Comparison of ENCODE assay signal across 17 cellular contexts in the genomic region with DNA sequence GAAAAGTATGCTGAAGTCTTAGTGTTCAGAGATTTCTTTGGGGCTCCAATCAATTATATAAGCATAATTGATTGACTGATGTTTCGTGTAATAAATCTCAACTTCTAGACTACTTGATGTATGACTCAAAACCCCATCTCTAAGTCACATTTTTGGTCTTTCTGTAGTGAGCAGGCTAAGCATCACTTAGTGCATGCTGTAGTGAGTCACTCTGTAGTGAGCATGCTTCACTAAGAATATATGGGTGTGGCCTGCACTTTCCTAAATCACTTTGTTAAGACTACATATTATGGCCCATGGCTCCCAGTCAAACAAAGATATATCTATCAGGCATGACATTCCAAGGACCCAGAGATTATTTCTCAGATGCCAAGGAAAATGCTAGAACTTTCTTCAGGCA.
DNase-seq lines count a peak whose midpoint lies in the region; ATAC-seq and TF ChIP-seq lines count a peak whose summit lies in the region.
"Had no signal": no experiment of that assay in that cellular context is flagged by ENCODE, and none has a peak within 500 bp of the region (broad histone marks: within the 10 kb centered on the region; RNA-seq: fewer than 3 reads in every experiment).

No MANE protein-coding gene starts in this region.

- H3K4me3 ChIP-seq in RWPE2 (ENCODE audit: severe bottlenecking) (no peak overlapping the region), fibroblast of mammary gland (ENCODE audit: control insufficient read depth, low read depth, low read length) (no peak overlapping the region)

- no peaks in the 10 kb centered on the region for H3K9me3 ChIP-seq in RWPE2 (ENCODE audit: severe bottlenecking)

- DNase-seq in NCI-H69 (lab: John Stamatoyannopoulos, UW), result peak; percentile 15
- no peak for DNase-seq in RWPE2 (ENCODE audit: low spot score)
- peak; percentile 10 for DNase-seq in fibroblast of mammary gland (ENCODE audit: low read depth)
- DNase-seq in KBM-7, result no peak
- DNase-seq in stimulated activated CD4-positive, alpha-beta T cell treated with anti-CD3 and anti-CD28 coated beads, Interleukin-2, amount 100 ng/mL, for 24 hours, result no peak
- DNase-seq: AML-193, DMS79 treated with DMSO at 0.1 percent for 48 hours, H9, NCI-H1105 treated with DMSO at 0.1 percent for 48 hours, NCI-H1694, NCI-H2081 treated with DMSO at 0.1 percent for 48 hours, NCI-H510A treated with DMSO at 0.1 percent for 48 hours, NCI-H82 had no signal

- no peaks in the 10 kb centered on the region for H3K36me3 ChIP-seq in RWPE2 (ENCODE audit: low read depth)

- no peak for TF ChIP-seq CTCF in RWPE2 (IDR thresholded peaks at IDR 0.05; ENCODE audit: poor library complexity, severe bottlenecking)
- TF ChIP-seq CTCF in fibroblast of mammary gland (conservative IDR thresholded peaks at IDR 0.05; ENCODE audit: control insufficient read depth, insufficient read depth, low read depth, low read length), result no peak

- in situ Hi-C loops in KBM-7 (cut with MboI; ENCODE audit: low pct_unique_long_range_greater_than_20kb, low sequenced_read_pairs), result no loop called here

- no peak overlapping the region for H3K27ac ChIP-seq in RWPE2 (ENCODE audit: poor library complexity, severe bottlenecking)
- H3K27ac ChIP-seq: C4-2B had no signal

- no peaks in the 10 kb centered on the region for H3K4me1 ChIP-seq in RWPE2 (ENCODE audit: insufficient read depth, poor library complexity, severe bottlenecking)

- ATAC-seq in RWPE2 (ENCODE audit: low read depth) (peak; percentile 51; the same call in 1 of the 3 replicates), GM21515 (IDR thresholded peaks at IDR 0.05; ENCODE audit: unreplicated experiment) (no peak), HG03469 (IDR thresholded peaks at IDR 0.05; ENCODE audit: unreplicated experiment) (no peak)
- ATAC-seq: Right ventricle myocardium inferior had no signal

- H3K27me3 ChIP-seq in RWPE2 (ENCODE audit: insufficient read depth, poor library complexity, severe bottlenecking), result peaks cover 9% of the 10 kb centered on the region

Comparison
In these comparisons a context has a peak if more than half of its experiments do, and no peak if none do; other contexts are left out.
1. DNase-seq: peak in NCI-H69 (single experiment) and fibroblast of mammary gland (single experiment); none in RWPE2 (single experiment), KBM-7 (single experiment) and stimulated activated CD4-positive, alpha-beta T cell treated with anti-CD3 and anti-CD28 coated beads, Interleukin-2, amount 100 ng/mL, for 24 hours (0 of 2).